33 cellular contexts compared by ENCODE assay signal in the genomic region with DNA sequence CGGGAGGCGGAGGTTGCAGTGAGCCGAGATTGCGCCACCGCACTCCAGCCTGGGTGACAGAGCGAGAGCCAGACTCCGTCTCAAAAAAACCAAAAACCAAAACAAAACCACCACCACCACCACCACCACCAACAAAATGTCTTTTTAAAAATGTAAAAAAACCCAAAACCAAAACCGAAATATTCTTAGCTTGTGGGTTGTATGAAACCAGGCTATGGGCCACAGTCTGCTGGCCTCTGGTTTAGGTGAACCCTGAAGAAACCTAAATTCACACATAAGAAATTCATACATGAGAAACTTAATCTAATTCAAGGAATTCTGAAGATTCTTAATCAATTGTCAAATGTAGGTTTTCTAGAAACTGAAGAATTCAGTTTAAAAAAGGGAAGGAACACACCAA. TPM values are rescaled to one million over a fixed set of nuclear protein-coding genes. Genes with fewer than 3 reads are reported as not detected.
"Had no signal": no experiment of that assay in that cellular context is flagged by ENCODE, and none has a peak within 500 bp of the region (broad histone marks: within the 10 kb centered on the region; RNA-seq: fewer than 3 reads in every experiment).

No MANE protein-coding gene starts in this region.

- H3K9me3 ChIP-seq: MG63, SJCRH30 had no signal

- H3K27ac ChIP-seq: SJCRH30, SK-N-MC, WERI-Rb-1 had no signal

- FAIRE-seq: bronchial epithelial cell had no signal

- DNase-seq: activated CD4-positive, alpha-beta memory T cell treated with anti-CD3 and anti-CD28 coated beads, Interleukin-2, amount 10 ng/mL, durations not matched to agents 7 days and 5 days; activated CD4-positive, alpha-beta T cell treated with anti-CD3 and anti-CD28 coated beads for 1 hour; activated CD4-positive, alpha-beta T cell treated with anti-CD3 and anti-CD28 coated beads for 48 hours; activated CD4-positive, CD25-positive, alpha-beta regulatory T cell; activated CD8-positive, alpha-beta memory T cell treated with anti-CD3 and anti-CD28 coated beads for 24 hours; activated CD8-positive, alpha-beta memory T cell treated with anti-CD3 and anti-CD28 coated beads, Interleukin-2, amount 10 ng/mL, durations not matched to agents 7 days and 5 days; activated CD8-positive, alpha-beta memory T cell treated with anti-CD3 and anti-CD28 coated beads, Interleukin-2, amount 50 U/mL, for 48 hours; activated effector memory CD4-positive, alpha-beta T cell treated with Interleukin-2 at 50 U/mL for 16 hours; activated naive CD4-positive, alpha-beta T cell treated with anti-CD3 and anti-CD28 coated beads, Interleukin-2, amount 10 ng/mL, durations not matched to agents 7 days and 5 days; activated naive CD8-positive, alpha-beta T cell treated with anti-CD3 and anti-CD28 coated beads, Interleukin-2, amount 50 U/mL, for 24 hours; activated T-cell treated with anti-CD3 and anti-CD28 coated beads, Interleukin-2, amount 50 U/mL, for 48 hours; anterior cingulate cortex; caudate nucleus; cerebellar nuclear complex; MG63; NCI-H1092 treated with DMSO at 0.1 percent for 48 hours; NCI-H1417; NCI-H146; NCI-H187; NCI-H2029 treated with DMSO at 0.1 percent for 48 hours; NCI-H2107; NCI-H2171; NCI-H510A; NCI-H526; NCI-H748 treated with DMSO at 0.1 percent for 48 hours; SHP77; SJCRH30; T1000; WERI-Rb-1 had no signal

- H3K4me3 ChIP-seq: MG63, SJCRH30, SK-N-MC had no signal

- H3K27me3 ChIP-seq: MG63, SJCRH30 had no signal

- ATAC-seq: activated CD8-positive, alpha-beta memory T cell treated with anti-CD3 and anti-CD28 coated beads, Interleukin-2, amount 10 ng/mL, durations not matched to agents 7 days and 5 days; activated naive CD8-positive, alpha-beta T cell treated with anti-CD3 and anti-CD28 coated beads, Interleukin-2, amount 50 U/mL, for 24 hours had no signal

- H3K36me3 ChIP-seq: MG63, SJCRH30, WERI-Rb-1 had no signal

- H3K4me1 ChIP-seq: SJCRH30 had no signal

RNA-seq across cellular contexts. Expression of gene INSM2, which starts 37.6 kb away (rescaled TPM):
- total RNA-seq: activated CD4-positive, alpha-beta memory T cell treated with anti-CD3 and anti-CD28 coated beads, Interleukin-2, amount 10 ng/mL, durations not matched to agents 7 days and 5 days; activated CD8-positive, alpha-beta memory T cell treated with anti-CD3 and anti-CD28 coated beads, Interleukin-2, amount 10 ng/mL, durations not matched to agents 7 days and 5 days; bronchial epithelial cell; T-helper 1 cell treated with Interleukin-12 subunit alpha and Interleukin-12 subunit beta and Interleukin-4 antibody, amounts not matched to agents 30 ng/mL and 1 ng/mL, for 36 hours; T-helper 2 cell treated with Interferon-gamma antibody and Interleukin-4, amounts not matched to agents 100 ng/mL and 5 ng/mL, for 36 hours had no signal
